In genomic region chr5:98770911-98771322, GRCh38 we compare ENCODE assay signal across 8 cellular contexts. TPM values are rescaled to one million over a fixed set of nuclear protein-coding genes. Genes with fewer than 3 reads are reported as not detected.
A peak's percentile ranks its signal among the peaks of the same experiment; 100 is the strongest.
DNase-seq lines count a peak whose midpoint lies in the region; ATAC-seq and TF ChIP-seq lines count a peak whose summit lies in the region.

No MANE protein-coding gene starts in this region.

- intact Hi-C loops in right cardiac atrium (cut with DNase I), result no loop called here

- peaks cover 4% of the 10 kb centered on the region for H3K27me3 ChIP-seq in WERI-Rb-1 (ENCODE audit: insufficient read depth, low read depth, severe bottlenecking)
- H3K27me3 ChIP-seq in right cardiac atrium (ENCODE audit: control insufficient read depth, insufficient read depth), result no peaks in the 10 kb centered on the region
- no peaks in the 10 kb centered on the region for H3K27me3 ChIP-seq in skeletal muscle tissue (ENCODE audit: control insufficient read depth in 3 of 3, insufficient read depth in 3 of 3, low read length in 3 of 3)

- ATAC-seq in right cardiac atrium, result no peak
- no peak for ATAC-seq in GM21423 (IDR thresholded peaks at IDR 0.05; ENCODE audit: unreplicated experiment)
- ATAC-seq in GM18520 (IDR thresholded peaks at IDR 0.05; ENCODE audit: unreplicated experiment), result no peak

- TF ChIP-seq CTCF in 22Rv1 (IDR thresholded peaks at IDR 0.05), result no peak
- TF ChIP-seq CTCF in GM12865 (IDR thresholded peaks at IDR 0.05; ENCODE audit: insufficient read depth, low read depth, low read length, missing control alignments), result no peak
- TF ChIP-seq CTCF in WERI-Rb-1 (IDR thresholded peaks at IDR 0.05; ENCODE audit: low read depth, low read length), result no peak

- no peaks in the 10 kb centered on the region for H3K9me3 ChIP-seq in WERI-Rb-1 (ENCODE audit: severe bottlenecking)
- H3K9me3 ChIP-seq in right cardiac atrium (ENCODE audit: control insufficient read depth, low read length), result no peaks in the 10 kb centered on the region
- no peaks in the 10 kb centered on the region for H3K9me3 ChIP-seq in skeletal muscle tissue (ENCODE audit: control insufficient read depth in 3 of 3, low read length in 3 of 3)

- peak overlapping the region; percentile 74 to 84 (median 82) for H3K9ac ChIP-seq in skeletal muscle tissue (ENCODE audit: low read depth in 1 of 3, low read length in 3 of 3)

- H3K4me1 ChIP-seq in right cardiac atrium (ENCODE audit: control insufficient read depth, insufficient read depth, low read length) (no peaks in the 10 kb centered on the region), skeletal muscle tissue (ENCODE audit: control insufficient read depth in 3 of 3, insufficient read depth in 3 of 3, low read length in 3 of 3) (peaks cover 31 to 40% (median 36%) of the 10 kb centered on the region in 3 donors)

- peak overlapping the region; percentile 92 for H3K27ac ChIP-seq in 22Rv1
- no peak overlapping the region for H3K27ac ChIP-seq in WERI-Rb-1
- H3K27ac ChIP-seq in right cardiac atrium (ENCODE audit: low read length), result peak overlapping the region; percentile 1
- H3K27ac ChIP-seq in skeletal muscle tissue (ENCODE audit: low read depth, low read length), result peak overlapping the region; percentile 22

- DNase-seq in GM12865 (ENCODE audit: low read depth), result no peak
- no peak for DNase-seq in WERI-Rb-1
- DNase-seq in right cardiac atrium, result no peak
- DNase-seq in hypothalamus (lab: John Stamatoyannopoulos, UW), result no peak

- H3K36me3 ChIP-seq in WERI-Rb-1 (peaks cover 6% of the 10 kb centered on the region), skeletal muscle tissue (ENCODE audit: control insufficient read depth in 3 of 3, insufficient read depth in 3 of 3, low read length in 3 of 3) (no peaks in the 10 kb centered on the region)

- H3K4me3 ChIP-seq in GM12865 (ENCODE audit: low read depth, low read length) (peak overlapping the region; percentile 66), WERI-Rb-1 (ENCODE audit: low read depth, low read length) (peak overlapping the region; percentile 69), right cardiac atrium (ENCODE audit: low read length) (peak overlapping the region; percentile 76), skeletal muscle tissue (ENCODE audit: low read length in 3 of 3) (peak overlapping the region; percentile 67 to 87 (median 78))

- under 1% methylated on average over 6 of the region's 6 CpGs for WGBS in right cardiac atrium

RNA-seq across cellular contexts. Expression of gene RGMB, which starts 2.5 kb away (rescaled TPM):
- total RNA-seq in right cardiac atrium (10 to 100 TPM; 15.6 to 17.7 (median 16.7) TPM), skeletal muscle tissue (29.7 TPM)
- polyA plus RNA-seq in right cardiac atrium, result 6.5 TPM
